In the genomic region with DNA sequence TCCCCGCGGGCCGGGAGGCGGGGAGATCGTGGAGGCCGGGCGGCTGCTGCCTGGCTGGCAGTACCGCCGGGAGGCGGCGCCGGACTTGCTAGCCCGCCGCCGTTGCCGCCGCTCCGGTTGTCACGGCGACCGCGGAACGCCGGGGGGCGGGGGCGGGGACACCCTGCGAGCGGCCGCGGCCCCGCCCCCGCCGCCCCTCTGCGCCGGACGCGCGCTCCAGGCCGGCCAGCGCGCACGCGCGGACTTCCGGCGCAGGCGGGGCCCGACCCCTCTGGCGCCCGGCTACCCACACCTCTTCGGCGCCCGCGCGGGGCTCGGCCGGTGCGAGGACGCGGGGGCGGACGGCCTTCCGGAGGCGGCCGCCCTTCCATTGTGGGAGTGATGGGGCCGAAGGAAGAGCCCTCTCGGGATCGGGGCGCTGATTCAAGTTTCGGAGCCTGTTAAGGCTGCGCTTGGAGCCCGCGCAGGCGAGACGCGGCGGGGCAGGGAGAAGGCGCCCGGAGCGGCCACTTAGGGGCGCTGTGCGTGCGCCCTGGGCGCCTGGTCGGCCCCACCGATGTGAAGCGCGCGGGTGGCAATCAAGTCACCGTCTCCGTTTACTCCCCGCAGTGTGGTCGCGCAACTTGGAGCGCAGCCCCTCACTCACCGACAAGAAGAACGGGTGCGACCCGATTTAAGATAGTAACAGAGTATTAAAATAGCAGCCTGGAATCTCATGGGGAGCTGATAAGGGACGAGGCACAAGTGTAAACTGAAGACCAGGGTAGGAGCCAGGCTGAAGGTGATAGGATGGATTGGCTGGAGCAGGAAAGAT, we compare ENCODE assay signal across 1 cellular context.
TF ChIP-seq lines count a peak whose summit lies in the region.

No MANE protein-coding gene starts in this region.

TF ChIP-seq in HepG2, 621 proteins besides CTCF, POLR2A, EP300 and RAD21 (continued from another document):
- TF ChIP-seq EED (CRISPR knock-in tag; IDR thresholded peaks at IDR 0.05) (0 out of 2 replicates have a peak, but pooled peaks have one; percentile 51), ZMYM2 (CRISPR knock-in tag; IDR thresholded peaks at IDR 0.05) (no peak), ZNF777 (CRISPR knock-in tag; IDR thresholded peaks at IDR 0.05) (peak; percentile 51), ZSCAN12 (CRISPR knock-in tag; IDR thresholded peaks at IDR 0.05) (no peak), ARNT (IDR thresholded peaks at IDR 0.05) (no peak)
- TF ChIP-seq, protein P1, sequence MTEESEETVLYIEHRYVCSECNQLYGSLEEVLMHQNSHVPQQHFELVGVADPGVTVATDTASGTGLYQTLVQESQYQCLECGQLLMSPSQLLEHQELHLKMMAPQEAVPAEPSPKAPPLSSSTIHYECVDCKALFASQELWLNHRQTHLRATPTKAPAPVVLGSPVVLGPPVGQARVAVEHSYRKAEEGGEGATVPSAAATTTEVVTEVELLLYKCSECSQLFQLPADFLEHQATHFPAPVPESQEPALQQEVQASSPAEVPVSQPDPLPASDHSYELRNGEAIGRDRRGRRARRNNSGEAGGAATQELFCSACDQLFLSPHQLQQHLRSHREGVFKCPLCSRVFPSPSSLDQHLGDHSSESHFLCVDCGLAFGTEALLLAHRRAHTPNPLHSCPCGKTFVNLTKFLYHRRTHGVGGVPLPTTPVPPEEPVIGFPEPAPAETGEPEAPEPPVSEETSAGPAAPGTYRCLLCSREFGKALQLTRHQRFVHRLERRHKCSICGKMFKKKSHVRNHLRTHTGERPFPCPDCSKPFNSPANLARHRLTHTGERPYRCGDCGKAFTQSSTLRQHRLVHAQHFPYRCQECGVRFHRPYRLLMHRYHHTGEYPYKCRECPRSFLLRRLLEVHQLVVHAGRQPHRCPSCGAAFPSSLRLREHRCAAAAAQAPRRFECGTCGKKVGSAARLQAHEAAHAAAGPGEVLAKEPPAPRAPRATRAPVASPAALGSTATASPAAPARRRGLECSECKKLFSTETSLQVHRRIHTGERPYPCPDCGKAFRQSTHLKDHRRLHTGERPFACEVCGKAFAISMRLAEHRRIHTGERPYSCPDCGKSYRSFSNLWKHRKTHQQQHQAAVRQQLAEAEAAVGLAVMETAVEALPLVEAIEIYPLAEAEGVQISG (CRISPR knock-in tag; IDR thresholded peaks at IDR 0.05), result peak; percentile 37; the same call in 1 of the 2 replicates
